8 cellular contexts compared by ENCODE assay signal in the genomic region with DNA sequence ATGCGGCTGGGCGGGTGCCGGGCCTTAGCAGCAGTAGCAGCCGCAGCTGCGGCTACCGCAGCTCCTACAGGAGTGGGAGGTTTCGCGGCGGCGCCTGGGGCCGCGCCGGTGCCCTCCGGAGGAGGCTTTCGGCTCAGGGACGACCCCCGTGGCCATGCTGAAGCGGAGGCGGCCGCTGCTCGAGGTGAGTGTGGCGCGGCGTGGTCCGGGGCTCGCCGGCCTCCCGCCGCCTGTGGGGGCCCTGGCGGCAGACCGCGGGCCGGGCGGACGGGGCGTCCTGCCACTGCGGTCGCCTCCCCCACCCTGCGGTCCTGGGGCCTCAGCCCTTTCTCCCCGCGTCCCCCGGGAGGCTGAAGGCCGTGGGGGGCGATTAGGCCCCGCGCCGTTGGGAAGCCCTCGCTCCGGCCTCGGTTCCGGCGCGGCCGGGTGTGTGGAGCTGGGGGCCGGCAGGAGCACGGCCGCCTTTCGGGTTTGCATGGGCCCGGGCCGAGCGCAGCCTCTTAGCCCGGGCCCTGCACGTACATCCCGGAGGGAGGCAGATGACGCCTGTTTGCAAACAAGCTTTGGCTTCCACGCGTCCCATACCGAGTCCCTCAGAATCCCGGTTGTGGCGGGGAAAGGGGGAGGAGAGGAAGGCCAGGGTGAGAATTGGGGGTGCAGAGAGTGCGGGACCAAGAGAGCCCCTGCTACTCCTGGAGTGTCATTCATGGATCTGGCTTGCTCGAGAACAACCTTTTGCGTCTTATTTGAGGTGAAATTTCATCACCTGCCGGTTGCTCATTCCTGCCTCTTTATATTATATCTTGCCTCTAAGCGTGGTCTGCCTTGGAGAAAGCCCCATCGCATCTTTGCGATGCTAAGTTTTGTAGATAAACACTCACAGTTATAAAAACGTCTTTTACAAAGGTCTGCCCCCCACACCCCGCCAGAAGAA. TPM values are rescaled to one million over a fixed set of nuclear protein-coding genes. Genes with fewer than 3 reads are reported as not detected.
A peak's percentile ranks its signal among the peaks of the same experiment; 100 is the strongest.
DNase-seq lines count a peak whose midpoint lies in the region; ATAC-seq and TF ChIP-seq lines count a peak whose summit lies in the region.

No MANE protein-coding gene starts in this region.

- peak; percentile 14 for DNase-seq in A172 (ENCODE audit: low spot score)
- DNase-seq in GM13977 (ENCODE audit: low spot score), result peak; percentile 52
- peak; percentile 45 for DNase-seq in NCI-H2227 treated with DMSO at 0.1 percent for 48 hours (lab: John Stamatoyannopoulos, UW)
- DNase-seq in activated CD8-positive, alpha-beta memory T cell treated with anti-CD3 and anti-CD28 coated beads for 48 hours (ENCODE audit: low read depth in 2 of 3, low spot score in 2 of 3), result peak; percentile 8 to 43 (median 23)
- DNase-seq in epithelial cell of prostate (ENCODE audit: low read depth, low spot score), result no peak
- DNase-seq in mucosa of gallbladder (ENCODE audit: low spot score), result peak; percentile 20

- H3K27ac ChIP-seq in epithelial cell of prostate, result peak overlapping the region; percentile 95
- H3K27ac ChIP-seq in subcutaneous abdominal adipose tissue (ENCODE audit: low read depth, low read length), result peak overlapping the region; percentile 87

- ATAC-seq in HG02973 (IDR thresholded peaks at IDR 0.05; ENCODE audit: unreplicated experiment), result peak; percentile 31

- peak overlapping the region; percentile 81 to 96 (median 88) for H3K4me3 ChIP-seq in subcutaneous abdominal adipose tissue (ENCODE audit: low read depth in 1 of 5, low read length in 5 of 5)

- no peak for TF ChIP-seq CTCF in GM13977 (IDR thresholded peaks at IDR 0.05; ENCODE audit: extremely low read depth, insufficient read depth, missing control alignments)

- in situ Hi-C loops in GM13977 (cut with MboI; ENCODE audit: low pct_unique_long_range_greater_than_20kb, low sequenced_read_pairs, unreplicated experiment), result loop anchor here (25.0 kb wide), 2 partner anchors 145 to 545 kb away; partner anchors contain the start of gene COA7

- H3K9me3 ChIP-seq in subcutaneous abdominal adipose tissue (ENCODE audit: control insufficient read depth in 5 of 5, low read length in 5 of 5), result no peaks in the 10 kb centered on the region

- no peaks in the 10 kb centered on the region for H3K36me3 ChIP-seq in subcutaneous abdominal adipose tissue (ENCODE audit: control insufficient read depth in 5 of 5, insufficient read depth in 5 of 5, low read length in 5 of 5)

- no peaks in the 10 kb centered on the region for H3K27me3 ChIP-seq in subcutaneous abdominal adipose tissue (ENCODE audit: control insufficient read depth in 5 of 5, insufficient read depth in 4 of 5, low read length in 5 of 5)

- H3K9ac ChIP-seq in subcutaneous abdominal adipose tissue (ENCODE audit: low read length in 5 of 5), result peak overlapping the region; percentile 86 to 92 (median 91)

- peaks cover 3 to 25% (median 21%) of the 10 kb centered on the region in 5 donors for H3K4me1 ChIP-seq in subcutaneous abdominal adipose tissue (ENCODE audit: control insufficient read depth in 5 of 5, insufficient read depth in 5 of 5, low read length in 5 of 5)

RNA-seq across cellular contexts. Expression of gene ZFYVE9, which starts 0.6 kb away (rescaled TPM):
- total RNA-seq in A172 (2014; rRNA removed; shearing (Covaris generic)), result 17.6 and 20.2 TPM in 2 replicates
- 22.6 TPM for total RNA-seq in mucosa of gallbladder
